ENCODE assay signal across 8 cellular contexts in genomic region chr7:100126931-100127865, GRCh38. TPM values are rescaled to one million over a fixed set of nuclear protein-coding genes. Genes with fewer than 3 reads are reported as not detected.
DNase-seq lines count a peak whose midpoint lies in the region; ATAC-seq and TF ChIP-seq lines count a peak whose summit lies in the region.

Gene MBLAC1, plus strand, starts transcription at chr7:100126967. Its CDS starts 429 bp downstream, at chr7:100127396.

- H3K4me1 Mint-ChIP-seq in T-helper 1 cell treated with Interleukin-12 subunit alpha and Interleukin-12 subunit beta and Interleukin-4 antibody, amounts not matched to agents 30 μg/mL and 1 μg/mL, for 36 hours (ENCODE audit: low read depth), result peaks cover 27% of the 10 kb centered on the region

- peak within 1 kb of the TSS; percentile 100 for H3K4me3 Mint-ChIP-seq in T-helper 1 cell treated with Interleukin-12 subunit alpha and Interleukin-12 subunit beta and Interleukin-4 antibody, amounts not matched to agents 30 μg/mL and 1 μg/mL, for 36 hours

- H3K27me3 Mint-ChIP-seq in T-helper 1 cell treated with Interleukin-12 subunit alpha and Interleukin-12 subunit beta and Interleukin-4 antibody, amounts not matched to agents 30 μg/mL and 1 μg/mL, for 36 hours (ENCODE audit: low read depth), result no peaks in the 10 kb centered on the region

- no peaks in the 10 kb centered on the region for H3K9me3 ChIP-seq in prostate gland

- H3K36me3 Mint-ChIP-seq in T-helper 1 cell treated with Interleukin-12 subunit alpha and Interleukin-12 subunit beta and Interleukin-4 antibody, amounts not matched to agents 30 μg/mL and 1 μg/mL, for 36 hours (ENCODE audit: low read depth), result peaks cover 10% of the 10 kb centered on the region

- H3K9me3 Mint-ChIP-seq in T-helper 1 cell treated with Interleukin-12 subunit alpha and Interleukin-12 subunit beta and Interleukin-4 antibody, amounts not matched to agents 30 μg/mL and 1 μg/mL, for 36 hours, result no peaks in the 10 kb centered on the region

- peak within 1 kb of the TSS; percentile 76 to 86 for H3K4me3 ChIP-seq in prostate gland

- no peaks in the 10 kb centered on the region for H3K27me3 ChIP-seq in prostate gland (replicated peaks; ENCODE audit: insufficient read depth)

- peak within 1 kb of the TSS; percentile 100 for H3K27ac Mint-ChIP-seq in T-helper 1 cell treated with Interleukin-12 subunit alpha and Interleukin-12 subunit beta and Interleukin-4 antibody, amounts not matched to agents 30 μg/mL and 1 μg/mL, for 36 hours

- no peaks in the 10 kb centered on the region for H3K36me3 ChIP-seq in prostate gland

- intact Hi-C loops in left ventricle myocardium superior (cut with micrococcal nuclease) (no loop called here), prostate gland (cut with DNase I) (loop anchor here (5.0 to 10.0 kb wide), 3 partner anchors 40 to 218 kb away; partner anchors contain the start of gene COPS6)

- DNase-seq in NCI-H1694 treated with DMSO at 0.1 percent for 48 hours (lab: John Stamatoyannopoulos, UW) (peak; percentile 94), amygdala (lab: John Stamatoyannopoulos, UW) (peak; percentile 56 to 93 (median 84)), left ventricle myocardium superior (peak; percentile 88), prostate gland (ENCODE audit: low spot score) (peak; percentile 89), ureter (ENCODE audit: low spot score) (peak; percentile 93)

- ATAC-seq in HG02852 (IDR thresholded peaks at IDR 0.05; ENCODE audit: unreplicated experiment), result peak; percentile 57
- peak; percentile 94 for ATAC-seq in left ventricle myocardium superior

- no peak for TF ChIP-seq POLR2A in prostate gland (IDR thresholded peaks at IDR 0.05)

- H3K4me1 ChIP-seq in prostate gland (replicated peaks), result no peaks in the 10 kb centered on the region

- H3K27ac ChIP-seq in prostate gland, result peak within 1 kb of the TSS; percentile 96 to 98

- under 1% methylated on average over 60 of the region's 85 CpGs for WGBS in prostate gland

- peak; percentile 7 for TF ChIP-seq CTCF in GM12873 (IDR thresholded peaks at IDR 0.05; ENCODE audit: insufficient read depth, low read depth, low read length, missing control alignments)
- no peak for TF ChIP-seq CTCF in prostate gland (IDR thresholded peaks at IDR 0.05)

RNA-seq across cellular contexts. Expression of gene MBLAC1, which starts in this region (rescaled TPM):
- total RNA-seq in left ventricle myocardium superior (2.8 TPM), prostate gland (1 to 10 TPM; 4.4 to 6.1 TPM), ureter (1.5 TPM)

Comparison
In these comparisons a context has a peak if more than half of its experiments do, and no peak if none do; other contexts are left out.
1. Peak in every context shown above with its lines: DNase-seq, ATAC-seq, H3K4me3 ChIP-seq and H3K27ac ChIP-seq.